In the genomic region with DNA sequence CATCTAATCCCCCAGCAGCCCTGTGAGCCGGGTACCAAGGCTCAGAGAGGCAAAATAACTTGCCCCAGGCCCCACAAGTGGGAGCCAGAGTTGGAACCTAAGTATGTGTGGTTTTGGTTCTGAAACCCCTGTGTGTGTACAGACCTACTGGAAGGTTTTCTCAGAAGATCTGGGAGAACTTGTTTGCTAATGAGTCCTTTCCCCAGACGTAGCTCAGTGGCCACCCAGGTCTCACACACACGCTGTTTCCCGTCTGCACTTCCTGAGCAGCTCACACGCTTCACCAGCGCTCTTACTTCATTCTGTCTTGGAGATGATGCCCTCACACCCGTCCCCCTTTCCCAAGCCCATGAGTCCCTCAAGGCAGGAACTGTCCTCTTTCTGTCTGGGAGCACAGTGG, we compare ENCODE assay signal across 16 cellular contexts. TPM values are rescaled to one million over a fixed set of nuclear protein-coding genes. Genes with fewer than 3 reads are reported as not detected.
DNase-seq lines count a peak whose midpoint lies in the region; ATAC-seq and TF ChIP-seq lines count a peak whose summit lies in the region.
"Had no signal": no experiment of that assay in that cellular context is flagged by ENCODE, and none has a peak within 500 bp of the region (broad histone marks: within the 10 kb centered on the region; RNA-seq: fewer than 3 reads in every experiment).

No MANE protein-coding gene starts in this region.

- DNase-seq in IMR-90 (no peak), UCSD-AML1 (lab: John Stamatoyannopoulos, UW; ENCODE audit: unreplicated experiment) (peak; percentile 32), islet precursor cell (peak; percentile 69), vagina (ENCODE audit: extremely low spot score in 2 of 2) (no peak), tibial nerve (ENCODE audit: low spot score in 2 of 2) (no peak)
- DNase-seq in activated effector memory CD4-positive, alpha-beta T cell treated with anti-CD3 and anti-CD28 coated beads, Interleukin-2, amount 50 U/mL, for 16 hours: no peak
- DNase-seq: C1 segment of cervical spinal cord, DMS153, NCI-H1694, NCI-H2107, NCI-H345, NCI-H69, PC-3 had no signal

- H3K36me3 ChIP-seq in IMR-90 (ENCODE audit: control insufficient read depth, insufficient read depth, low read length) (no peaks in the 10 kb centered on the region), vagina (no peaks in the 10 kb centered on the region), tibial nerve (no peaks in the 10 kb centered on the region)

- H3K4ac ChIP-seq in IMR-90 (ENCODE audit: low read depth, low read length): no peak overlapping the region; the same call in 1 of the 2 replicates

- no peak for TF ChIP-seq POLR2A in IMR-90 (IDR thresholded peaks at IDR 0.05; ENCODE audit: low read depth, low read length)
- TF ChIP-seq POLR2A in vagina (IDR thresholded peaks at IDR 0.05): no peak
- TF ChIP-seq POLR2A in tibial nerve (IDR thresholded peaks at IDR 0.05): no peak

- no peak overlapping the region for H3K18ac ChIP-seq in IMR-90 (ENCODE audit: low read depth, low read length)

- H3K9ac ChIP-seq in IMR-90 (ENCODE audit: low read depth, low read length): no peak overlapping the region

- H2AK5ac ChIP-seq in IMR-90 (ENCODE audit: low read depth, low read length): peak overlapping the region; percentile 53; the same call in 1 of the 2 replicates

- no peak overlapping the region for H3K4me2 ChIP-seq in IMR-90 (ENCODE audit: low read depth, low read length)

- H3K9me1 ChIP-seq in IMR-90 (ENCODE audit: insufficient read depth, low read length): peaks cover 5% of the 10 kb centered on the region; the same call in 1 of the 2 replicates

- no peak overlapping the region for H4K8ac ChIP-seq in IMR-90 (ENCODE audit: low read depth in 2 of 2, low read length in 2 of 2)

- no peak overlapping the region for H3K27ac ChIP-seq in IMR-90 (ENCODE audit: insufficient read depth, low read length)
- peak overlapping the region; percentile 92 for H3K27ac ChIP-seq in vagina
- H3K27ac ChIP-seq in tibial nerve: no peak overlapping the region

- H4K5ac ChIP-seq in IMR-90 (ENCODE audit: low read depth, low read length): no peak overlapping the region; the same call in 1 of the 2 replicates

- BruUV-seq in IMR-90 (replicated peaks; lab: Mats Ljungman, UMichigan): no TSS peak

- 92% methylated on average over 4 of the region's 7 CpGs; no CpG with 5 or more reads in 1 of the 2 experiments for WGBS in IMR-90 (ENCODE audit: extremely low coverage in 2 of 2, insufficient read length in 1 of 2), 2 experiments
- WGBS in tibial nerve, 2 donors: 80 to 81% methylated on average over 7 of the region's 7 CpGs

- no peak overlapping the region for H2BK5ac ChIP-seq in IMR-90 (ENCODE audit: low read depth, low read length, poor library complexity, severe bottlenecking)

- no peak overlapping the region for H3K23ac ChIP-seq in IMR-90 (ENCODE audit: low read depth, low read length)

- no peak for TF ChIP-seq EP300 in tibial nerve (IDR thresholded peaks at IDR 0.05)

- no peak overlapping the region for H2AFZ ChIP-seq in IMR-90 (replicated peaks; ENCODE audit: low read length, poor library complexity)

- 0 out of 2 replicates have a peak overlapping the region, but pooled peaks have one; percentile 17 for H3K14ac ChIP-seq in IMR-90 (replicated peaks; ENCODE audit: low read depth, low read length)

- in situ Hi-C loops in IMR-90 (cut with MboI; ENCODE audit: low sequenced_read_pairs): no loop called here

- peak overlapping the region; percentile 20; the same call in 1 of the 3 replicates for H2BK15ac ChIP-seq in IMR-90 (ENCODE audit: low read depth, low read length)

- no peaks in the 10 kb centered on the region; the same call in 1 of the 2 replicates for H3K27me3 ChIP-seq in IMR-90 (ENCODE audit: control insufficient read depth, insufficient read depth, low read length)
- H3K27me3 ChIP-seq in vagina: no peaks in the 10 kb centered on the region
- no peaks in the 10 kb centered on the region for H3K27me3 ChIP-seq in tibial nerve

- 0 out of 2 replicates have a peak overlapping the region, but pooled peaks have one; percentile 18 for H2BK20ac ChIP-seq in IMR-90 (ENCODE audit: low read depth, low read length)

- intact Hi-C loops in IMR-90 (cut with micrococcal nuclease) (no loop called here), vagina (cut with DNase I) (no loop called here)

- H3K4me1 ChIP-seq in IMR-90 (ENCODE audit: control insufficient read depth, insufficient read depth, low read length) (peaks cover 7% of the 10 kb centered on the region), vagina (peaks cover 29% of the 10 kb centered on the region), tibial nerve (peaks cover 0 to 35% (median 16%) of the 10 kb centered on the region in 4 donors)

- dilution Hi-C loops in IMR-90 (cut with HindIII; ENCODE audit: low sequenced_read_pairs, unreplicated experiment): no loop called here

- ATAC-seq in IMR-90 (ENCODE audit: low read depth): no peak
- no peak for ATAC-seq in GM21723 (IDR thresholded peaks at IDR 0.05; ENCODE audit: unreplicated experiment)
- ATAC-seq: PC-3, SK-N-SH treated with all-trans-retinoic acid at 6 μM for 48 hours had no signal

- H3K56ac ChIP-seq in IMR-90 (ENCODE audit: extremely low read depth, insufficient read depth, low read length): no peak overlapping the region

- no peaks in the 10 kb centered on the region for H3K9me3 ChIP-seq in IMR-90 (ENCODE audit: control insufficient read depth, insufficient read depth, low read length)
- no peaks in the 10 kb centered on the region for H3K9me3 ChIP-seq in vagina
- H3K9me3 ChIP-seq in tibial nerve: no peaks in the 10 kb centered on the region

- CTCF ChIA-PET in IMR-90 (lab: Yijun Ruan, JAX): interaction anchor here (0.6 kb wide), 1 partner anchor 1091 kb away, joined by 4 read pairs; no protein-coding TSS in a partner anchor

- no peak for TF ChIP-seq RAD21 in IMR-90 (IDR thresholded peaks at IDR 0.05; ENCODE audit: low read length)

- H3K79me1 ChIP-seq in IMR-90 (ENCODE audit: low read depth in 1 of 2, low read length in 2 of 2): no peaks in the 10 kb centered on the region

- peak overlapping the region; percentile 8; the same call in 1 of the 2 replicates for H2BK120ac ChIP-seq in IMR-90 (ENCODE audit: low read depth, low read length)

- H2AK9ac ChIP-seq in IMR-90 (replicated peaks; ENCODE audit: low read depth, low read length, poor library complexity): no peak overlapping the region

- TF ChIP-seq CTCF in IMR-90 (conservative IDR thresholded peaks at IDR 0.05; ENCODE audit: low read depth, low read length) (no peak), vagina (IDR thresholded peaks at IDR 0.05) (no peak), tibial nerve (IDR thresholded peaks at IDR 0.05) (no peak)

- H4K20me1 ChIP-seq in IMR-90 (ENCODE audit: insufficient read depth, low read length): no peaks in the 10 kb centered on the region; the same call in 1 of the 2 replicates

- POLR2A ChIA-PET in IMR-90 (lab: Charles Lee; ENCODE audit: unreplicated experiment): no interaction called here

- H3K4me3 ChIP-seq in IMR-90 (ENCODE audit: insufficient read depth, low read depth, low read length) (no peak overlapping the region), vagina (no peak overlapping the region), tibial nerve (no peak overlapping the region)

- peak overlapping the region; percentile 14; the same call in 1 of the 2 replicates for H4K91ac ChIP-seq in IMR-90 (ENCODE audit: insufficient read depth, low read depth, low read length)

TF ChIP-seq in IMR-90, 13 proteins besides CTCF, POLR2A, EP300 and RAD21 (continues in another document):
- no peak for TF ChIP-seq SMC3 (IDR thresholded peaks at IDR 0.05; ENCODE audit: low read depth, low read length)
- TF ChIP-seq MXI1 (IDR thresholded peaks at IDR 0.05; ENCODE audit: borderline replicate concordance, low read depth, low read length): no peak
- TF ChIP-seq RFX5 (IDR thresholded peaks at IDR 0.05; ENCODE audit: low read depth, low read length): no peak
- TF ChIP-seq FOS (IDR thresholded peaks at IDR 0.05; ENCODE audit: low read depth, low read length): no peak
- TF ChIP-seq CHD1 (IDR thresholded peaks at IDR 0.05; ENCODE audit: low read depth, low read length): no peak
- TF ChIP-seq NFE2L2 (IDR thresholded peaks at IDR 0.05; ENCODE audit: low read depth, low read length): no peak
- TF ChIP-seq, protein P1, sequence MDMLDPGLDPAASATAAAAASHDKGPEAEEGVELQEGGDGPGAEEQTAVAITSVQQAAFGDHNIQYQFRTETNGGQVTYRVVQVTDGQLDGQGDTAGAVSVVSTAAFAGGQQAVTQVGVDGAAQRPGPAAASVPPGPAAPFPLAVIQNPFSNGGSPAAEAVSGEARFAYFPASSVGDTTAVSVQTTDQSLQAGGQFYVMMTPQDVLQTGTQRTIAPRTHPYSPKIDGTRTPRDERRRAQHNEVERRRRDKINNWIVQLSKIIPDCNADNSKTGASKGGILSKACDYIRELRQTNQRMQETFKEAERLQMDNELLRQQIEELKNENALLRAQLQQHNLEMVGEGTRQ (IDR thresholded peaks at IDR 0.05; ENCODE audit: low read depth, low read length): no peak
- TF ChIP-seq BHLHE40 (IDR thresholded peaks at IDR 0.05; ENCODE audit: low read depth, low read length): no peak
- TF ChIP-seq, protein P2, sequence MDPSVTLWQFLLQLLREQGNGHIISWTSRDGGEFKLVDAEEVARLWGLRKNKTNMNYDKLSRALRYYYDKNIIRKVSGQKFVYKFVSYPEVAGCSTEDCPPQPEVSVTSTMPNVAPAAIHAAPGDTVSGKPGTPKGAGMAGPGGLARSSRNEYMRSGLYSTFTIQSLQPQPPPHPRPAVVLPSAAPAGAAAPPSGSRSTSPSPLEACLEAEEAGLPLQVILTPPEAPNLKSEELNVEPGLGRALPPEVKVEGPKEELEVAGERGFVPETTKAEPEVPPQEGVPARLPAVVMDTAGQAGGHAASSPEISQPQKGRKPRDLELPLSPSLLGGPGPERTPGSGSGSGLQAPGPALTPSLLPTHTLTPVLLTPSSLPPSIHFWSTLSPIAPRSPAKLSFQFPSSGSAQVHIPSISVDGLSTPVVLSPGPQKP (IDR thresholded peaks at IDR 0.05; ENCODE audit: borderline replicate concordance, low read depth, low read length): no peak
- TF ChIP-seq MAFK (IDR thresholded peaks at IDR 0.05; ENCODE audit: low read depth, low read length): no peak
- TF ChIP-seq CEBPB (IDR thresholded peaks at IDR 0.05; ENCODE audit: low read depth, low read length): no peak
- no peak for TF ChIP-seq RCOR1 (IDR thresholded peaks at IDR 0.05; ENCODE audit: insufficient replicate concordance, low read length)

RNA-seq across cellular contexts. Expression of a gene that starts 8.2 kb away (rescaled TPM):
- not detected in 2 replicates for total RNA-seq in IMR-90 (2012; rRNA removed)
- not detected in 2 replicates for polyA plus RNA-seq in IMR-90 (2012; rRNA removed)
- polyA plus RNA-seq in IMR-90 (2012; cell fraction: cytosol; rRNA removed): 0.12 TPM in 1 of 2 replicates, not detected in the other
- 0.02 and 0.13 TPM in 2 replicates for polyA plus RNA-seq in IMR-90 (2012; cell fraction: nucleus; rRNA removed; ENCODE audit: low replicate concordance)
- total RNA-seq in vagina: 134 TPM
- total RNA-seq in tibial nerve: 1,000 to 10,000 TPM in 1 of 4 donors, 100 to 1,000 TPM in 2, 10 to 100 TPM in 1; 84.0 to 1,826 (median 378) TPM
- total RNA-seq: HT-29 had no signal

RNA-seq across cellular contexts. Expression of a gene that starts 22.3 kb away (rescaled TPM):
- not detected in 2 replicates for total RNA-seq in IMR-90 (2012; rRNA removed)
- not detected in 2 replicates for polyA plus RNA-seq in IMR-90 (2012; rRNA removed)
- polyA plus RNA-seq in IMR-90 (2012; cell fraction: cytosol; rRNA removed): not detected in 2 replicates
- polyA plus RNA-seq in IMR-90 (2012; cell fraction: nucleus; rRNA removed; ENCODE audit: low replicate concordance): not detected in 2 replicates
- 1.5 TPM for total RNA-seq in vagina
- 1 to 10 TPM in 3 of 4 donors, under 1 TPM in 1; 0.87 to 6.0 (median 1.5) TPM for total RNA-seq in tibial nerve
- total RNA-seq: HT-29 had no signal

Comparison
In these comparisons a context has a peak if more than half of its experiments do, and no peak if none do; other contexts are left out.
1. DNase-seq: peak in UCSD-AML1 (single experiment) and islet precursor cell (single experiment); none in IMR-90 (single experiment), vagina (0 of 2), activated effector memory CD4-positive, alpha-beta T cell treated with anti-CD3 and anti-CD28 coated beads, Interleukin-2, amount 50 U/mL, for 16 hours (single experiment) and tibial nerve (0 of 2).
2. RNA of a gene that starts 8.2 kb away (total RNA-seq): 84.0 to 1,826 TPM in tibial nerve and 134 TPM in vagina (single experiment); not detected in IMR-90; every median in the first group is over 10 times any median in the second.